ENCODE assay signal across 23 cellular contexts in genomic region chr5:96094904-96095303, GRCh38.
DNase-seq lines count a peak whose midpoint lies in the region; ATAC-seq and TF ChIP-seq lines count a peak whose summit lies in the region.
"Had no signal": no experiment of that assay in that cellular context is flagged by ENCODE, and none has a peak within 500 bp of the region (broad histone marks: within the 10 kb centered on the region; RNA-seq: fewer than 3 reads in every experiment).

No MANE protein-coding gene starts in this region.

- no peaks in the 10 kb centered on the region for H3K9me3 ChIP-seq in parathyroid adenoma (ENCODE audit: control insufficient read depth, low read length)
- H3K9me3 ChIP-seq: SJSA1, testis had no signal

- H3K4me1 Mint-ChIP-seq in Calu3 (ENCODE audit: low read depth, unreplicated experiment), result peaks cover 46% of the 10 kb centered on the region
- no peaks in the 10 kb centered on the region for H3K4me1 Mint-ChIP-seq in activated CD4-positive, alpha-beta memory T cell treated with anti-CD3 and anti-CD28 coated beads for 36 hours (ENCODE audit: low read depth)
- H3K4me1 Mint-ChIP-seq: CD8-positive, alpha-beta memory T cell; mesothelial cell of epicardium; nephron had no signal

- H3K27me3 Mint-ChIP-seq in Calu3 (ENCODE audit: unreplicated experiment), result no peaks in the 10 kb centered on the region
- H3K27me3 Mint-ChIP-seq in activated CD4-positive, alpha-beta memory T cell treated with anti-CD3 and anti-CD28 coated beads for 36 hours, result no peaks in the 10 kb centered on the region
- H3K27me3 Mint-ChIP-seq: effector memory CD8-positive, alpha-beta T cell had no signal

- BruUV-seq in Calu3 (replicated peaks; lab: Mats Ljungman, UMichigan), result no TSS peak

- TF ChIP-seq CTCF in Calu3 (IDR thresholded peaks at IDR 0.05; ENCODE audit: unreplicated experiment) (no peak), parathyroid adenoma (IDR thresholded peaks at IDR 0.05) (no peak)

- DNase-seq in Calu3, result no peak
- DNase-seq in OCI-M1 (lab: John Stamatoyannopoulos, UW), result peak; percentile 28
- DNase-seq in fibroblast of gingiva (ENCODE audit: low read depth), result peak; percentile 66
- DNase-seq in activated CD4-positive, alpha-beta memory T cell treated with anti-CD3 and anti-CD28 coated beads for 36 hours, result no peak
- no peak for DNase-seq in OCI-M2 (lab: John Stamatoyannopoulos, UW; ENCODE audit: unreplicated experiment)
- DNase-seq: activated CD4-positive, alpha-beta T cell treated with anti-CD3 and anti-CD28 coated beads, Interleukin-2, amount 50 U/mL, for 4 hours; activated naive CD4-positive, alpha-beta T cell; CD8-positive, alpha-beta memory T cell; cerebellar nuclear complex; effector memory CD8-positive, alpha-beta T cell; Kasumi-1; NCI-H2107; NCI-H524 treated with DMSO at 0.1 percent for 48 hours; psoas muscle; T-helper 2 cell; testis; WERI-Rb-1 had no signal

- no peaks in the 10 kb centered on the region for H3K79me2 ChIP-seq in parathyroid adenoma

- no peaks in the 10 kb centered on the region for H3K36me3 Mint-ChIP-seq in Calu3 (ENCODE audit: insufficient read depth, unreplicated experiment)
- H3K36me3 Mint-ChIP-seq in activated CD4-positive, alpha-beta memory T cell treated with anti-CD3 and anti-CD28 coated beads for 36 hours, result no peaks in the 10 kb centered on the region
- H3K36me3 Mint-ChIP-seq: CD8-positive, alpha-beta memory T cell; mesothelial cell of epicardium had no signal

- no peak overlapping the region for H3K4me3 ChIP-seq in parathyroid adenoma (ENCODE audit: low read depth, low read length)
- H3K4me3 ChIP-seq: psoas muscle, SJSA1, testis had no signal

- peaks cover 20% of the 10 kb centered on the region for H3K4me1 ChIP-seq in parathyroid adenoma
- H3K4me1 ChIP-seq: testis had no signal

- no peak overlapping the region for H3K4me3 Mint-ChIP-seq in Calu3 (ENCODE audit: low read depth, unreplicated experiment)
- no peak overlapping the region for H3K4me3 Mint-ChIP-seq in activated CD4-positive, alpha-beta memory T cell treated with anti-CD3 and anti-CD28 coated beads for 36 hours
- H3K4me3 Mint-ChIP-seq: CD8-positive, alpha-beta memory T cell; effector memory CD8-positive, alpha-beta T cell; mesothelial cell of epicardium; nephron had no signal

- H3K9ac ChIP-seq in parathyroid adenoma, result no peak overlapping the region

- peak overlapping the region; percentile 23 for H2AFZ ChIP-seq in parathyroid adenoma

- H3K4me2 ChIP-seq in parathyroid adenoma (ENCODE audit: low read length), result no peak overlapping the region

- ATAC-seq in activated CD4-positive, CD25-positive, alpha-beta regulatory T cell treated with anti-CD3 and anti-CD28 coated beads, Interleukin-2, amount 50 U/mL, for 24 hours, result no peak
- no peak for ATAC-seq in GM18907 (IDR thresholded peaks at IDR 0.05; ENCODE audit: unreplicated experiment)
- ATAC-seq: effector memory CD8-positive, alpha-beta T cell had no signal

- no peaks in the 10 kb centered on the region for H3K36me3 ChIP-seq in parathyroid adenoma (ENCODE audit: control insufficient read depth, insufficient read depth, low read length)
- H3K36me3 ChIP-seq: SJSA1, WERI-Rb-1 had no signal

- POLR2A ChIA-PET in activated CD4-positive, alpha-beta memory T cell treated with anti-CD3 and anti-CD28 coated beads for 36 hours (lab: Charles Lee), result no interaction called here

- intact Hi-C loops in Calu3 (cut with micrococcal nuclease; ENCODE audit: unreplicated experiment), result loop anchor here (1.0 to 5.0 kb wide), 5 partner anchors 68 to 241 kb away; no protein-coding TSS in a partner anchor
- intact Hi-C loops in activated CD4-positive, alpha-beta memory T cell treated with anti-CD3 and anti-CD28 coated beads for 36 hours (cut with micrococcal nuclease), result no loop called here

- H3K27ac Mint-ChIP-seq in Calu3 (ENCODE audit: unreplicated experiment), result peak overlapping the region; percentile 36
- H3K27ac Mint-ChIP-seq in activated CD4-positive, alpha-beta memory T cell treated with anti-CD3 and anti-CD28 coated beads for 36 hours, result no peak overlapping the region
- H3K27ac Mint-ChIP-seq: CD8-positive, alpha-beta memory T cell; effector memory CD8-positive, alpha-beta T cell; mesothelial cell of epicardium; nephron had no signal

- H3K27ac ChIP-seq in parathyroid adenoma, result peak overlapping the region; percentile 50
- H3K27ac ChIP-seq: psoas muscle, SJSA1, testis, WERI-Rb-1 had no signal

- H3K9me3 Mint-ChIP-seq in Calu3 (ENCODE audit: low read depth, unreplicated experiment), result no peaks in the 10 kb centered on the region
- H3K9me3 Mint-ChIP-seq in activated CD4-positive, alpha-beta memory T cell treated with anti-CD3 and anti-CD28 coated beads for 36 hours, result no peaks in the 10 kb centered on the region
- H3K9me3 Mint-ChIP-seq: effector memory CD8-positive, alpha-beta T cell had no signal

- CTCF ChIA-PET in Calu3 (lab: Charles Lee), result interaction anchor here (0.7 to 1.4 kb wide), 3 partner anchors 106 to 537 kb away, joined by 3 to 5 read pairs (median 3); no protein-coding TSS in a partner anchor
- CTCF ChIA-PET in activated CD4-positive, alpha-beta memory T cell treated with anti-CD3 and anti-CD28 coated beads for 36 hours (lab: Charles Lee), result no interaction called here

- no peaks in the 10 kb centered on the region for H3K27me3 ChIP-seq in parathyroid adenoma (ENCODE audit: control insufficient read depth, insufficient read depth, low read length)
- H3K27me3 ChIP-seq: SJSA1, testis had no signal

Comparison
In these comparisons a context has a peak if more than half of its experiments do, and no peak if none do; other contexts are left out.
1. DNase-seq: peak in OCI-M1 (single experiment) and fibroblast of gingiva (single experiment); none in Calu3 (single experiment), activated CD4-positive, alpha-beta memory T cell treated with anti-CD3 and anti-CD28 coated beads for 36 hours (single experiment) and OCI-M2 (single experiment).